In genomic region chr13:51920786-51921185, GRCh38 we compare ENCODE assay signal across 30 cellular contexts. TPM values are rescaled to one million over a fixed set of nuclear protein-coding genes. Genes with fewer than 3 reads are reported as not detected.
"Had no signal": no experiment of that assay in that cellular context is flagged by ENCODE, and none has a peak within 500 bp of the region (broad histone marks: within the 10 kb centered on the region; RNA-seq: fewer than 3 reads in every experiment).

No MANE protein-coding gene starts in this region.

- ATAC-seq: activated CD8-positive, alpha-beta memory T cell treated with anti-CD3 and anti-CD28 coated beads, Interleukin-2, amount 10 ng/mL, durations not matched to agents 7 days and 5 days; activated T-helper 17 cell treated with anti-CD3 and anti-CD28 coated beads, Interleukin-2, amount 50 U/mL, for 72 hours; SK-N-SH treated with all-trans-retinoic acid at 6 μM for 48 hours; T-helper 17 cell had no signal

- H3K9me3 ChIP-seq: Peyer's patch, SJSA1 had no signal

- H3K27me3 ChIP-seq: Peyer's patch, SJSA1 had no signal

- H3K27ac ChIP-seq: Peyer's patch, RWPE1, SJSA1 had no signal

- DNase-seq: activated B cell treated with CpG ODN at 0.5 μM for 24 hours; activated CD4-positive, alpha-beta T cell treated with anti-CD3 and anti-CD28 coated beads for 1 hour; activated CD4-positive, alpha-beta T cell treated with anti-CD3 and anti-CD28 coated beads, Interleukin-2, amount 10 ng/mL, durations not matched to agents 24 days and 14 days; activated CD4-positive, alpha-beta T cell treated with anti-CD3 and anti-CD28 coated beads, Interleukin-2, amount 50 U/mL, for 48 hours; activated CD8-positive, alpha-beta memory T cell treated with anti-CD3 and anti-CD28 coated beads, Interleukin-2, amount 10 ng/mL, durations not matched to agents 7 days and 5 days; activated gamma-delta T cell; activated naive CD4-positive, alpha-beta T cell treated with anti-CD3 and anti-CD28 coated beads for 36 hours; activated T-cell treated with anti-CD3 and anti-CD28 coated beads for 4 hours; activated T-cell treated with anti-CD3 and anti-CD28 coated beads, Interleukin-2, amount 50 U/mL, for 48 hours; amygdala; Karpas-422; MM.1S; NCI-H1105; NCI-H1436; NCI-H1694 treated with DMSO at 0.1 percent for 48 hours; NCI-H2029 treated with DMSO at 0.1 percent for 48 hours; NCI-H345; NCI-H510A; NCI-H69; NK-92 treated with Interleukin-12 subunit alpha and Interleukin-12 subunit beta, amount 100 ng/mL, for 24 hours; OCI-M1; Peyer's patch; SHP77; T-helper 17 cell; T-helper 9 cell had no signal

- H3K4me3 ChIP-seq: Peyer's patch, SJSA1 had no signal

- H3K4me1 ChIP-seq: Peyer's patch, SJSA1 had no signal

- H3K36me3 ChIP-seq: SJSA1 had no signal

RNA-seq across cellular contexts. Expression of gene CCDC70, which starts 59.0 kb away (rescaled TPM):
- total RNA-seq: activated B cell treated with CpG ODN at 0.5 μM for 24 hours; activated CD4-positive, alpha-beta T cell treated with anti-CD3 and anti-CD28 coated beads, Interleukin-2, amount 10 ng/mL, durations not matched to agents 24 days and 14 days; activated CD8-positive, alpha-beta memory T cell treated with anti-CD3 and anti-CD28 coated beads, Interleukin-2, amount 10 ng/mL, durations not matched to agents 7 days and 5 days; activated naive CD4-positive, alpha-beta T cell treated with anti-CD3 and anti-CD28 coated beads for 36 hours; astrocyte; Peyer's patch; T-helper 17 cell had no signal
